In genomic region chr6:26321005-26321404, GRCh38 we compare ENCODE assay signal across 13 cellular contexts. TPM values are rescaled to one million over a fixed set of nuclear protein-coding genes. Genes with fewer than 3 reads are reported as not detected.
DNase-seq lines count a peak whose midpoint lies in the region; ATAC-seq and TF ChIP-seq lines count a peak whose summit lies in the region.
"Had no signal": no experiment of that assay in that cellular context is flagged by ENCODE, and none has a peak within 500 bp of the region (broad histone marks: within the 10 kb centered on the region; RNA-seq: fewer than 3 reads in every experiment).

No MANE protein-coding gene starts in this region.

- H3K79me2 ChIP-seq in ACC112 (ENCODE audit: control insufficient read depth, insufficient read depth, low read length, unreplicated experiment), result no peaks in the 10 kb centered on the region
- H3K79me2 ChIP-seq in Loucy (ENCODE audit: insufficient read depth, low read length), result no peaks in the 10 kb centered on the region

- POLR2A ChIA-PET in Caco-2 (lab: Charles Lee), result no interaction called here

- H3K4me1 ChIP-seq in ACC112 (ENCODE audit: control insufficient read depth, insufficient read depth, low read length, unreplicated experiment) (no peaks in the 10 kb centered on the region), Caco-2 (peaks cover 14% of the 10 kb centered on the region), Loucy (ENCODE audit: insufficient read depth, low read length, poor library complexity, severe bottlenecking) (peaks cover 11% of the 10 kb centered on the region), colonic mucosa (no peaks in the 10 kb centered on the region)

- peaks cover 26% of the 10 kb centered on the region for H3K36me3 Mint-ChIP-seq in Caco-2 (ENCODE audit: insufficient read depth, unreplicated experiment)
- no peaks in the 10 kb centered on the region for H3K36me3 Mint-ChIP-seq in activated naive CD8-positive, alpha-beta T cell treated with anti-CD3 and anti-CD28 coated beads, Interleukin-2, amount 50 U/mL, for 24 hours (ENCODE audit: low read depth)

- H3K9me2 ChIP-seq in Loucy (replicated peaks; ENCODE audit: low read depth, low read length), result no peaks in the 10 kb centered on the region

- DNase-seq in Caco-2 (no peak), colonic mucosa (no peak), medulla oblongata (ENCODE audit: extremely low spot score) (no peak)
- no peak for DNase-seq in activated naive CD8-positive, alpha-beta T cell treated with anti-CD3 and anti-CD28 coated beads, Interleukin-2, amount 50 U/mL, for 24 hours
- DNase-seq: effector memory CD4-positive, alpha-beta T cell; left colon; NCI-H2029 treated with DMSO at 0.1 percent for 48 hours; OCI-M1; T-helper 9 cell had no signal

- H3K9me3 ChIP-seq in Caco-2 (no peaks in the 10 kb centered on the region), Loucy (ENCODE audit: insufficient read depth, low read depth, low read length) (no peaks in the 10 kb centered on the region), colonic mucosa (no peaks in the 10 kb centered on the region)

- H2AFZ ChIP-seq in ACC112 (ENCODE audit: low read length, unreplicated experiment) (peak overlapping the region; percentile 35), Loucy (ENCODE audit: low read length) (no peak overlapping the region)

- CTCF ChIA-PET in Caco-2 (lab: Charles Lee), result no interaction called here

- H3F3A ChIP-seq in Loucy (ENCODE audit: low read depth), result peaks cover 14% of the 10 kb centered on the region; the same call in 1 of the 2 replicates

- no TSS peak for BruUV-seq in Caco-2 (replicated peaks; lab: Mats Ljungman, UMichigan)

- no peaks in the 10 kb centered on the region for H3K36me3 ChIP-seq in ACC112 (ENCODE audit: insufficient read depth, low read length)
- H3K36me3 ChIP-seq in Caco-2 (ENCODE audit: control insufficient read depth, insufficient read depth, low read length), result no peaks in the 10 kb centered on the region
- no peaks in the 10 kb centered on the region for H3K36me3 ChIP-seq in Loucy (ENCODE audit: insufficient read depth, low read length)
- H3K36me3 ChIP-seq in colonic mucosa, result no peaks in the 10 kb centered on the region

- H3K4me3 ChIP-seq in ACC112 (ENCODE audit: low read depth, low read length), result no peak overlapping the region; the same call in 1 of the 2 replicates
- H3K4me3 ChIP-seq in Caco-2 (ENCODE audit: low read depth, low read length), result peak overlapping the region; percentile 15; the same call in 1 of the 2 replicates
- H3K4me3 ChIP-seq in Loucy (ENCODE audit: low read length, poor library complexity, severe bottlenecking), result peak overlapping the region; percentile 91
- H3K4me3 ChIP-seq in colonic mucosa, result no peak overlapping the region

- H3K27me3 Mint-ChIP-seq in Caco-2 (ENCODE audit: insufficient read depth, unreplicated experiment), result no peaks in the 10 kb centered on the region
- H3K27me3 Mint-ChIP-seq in activated naive CD8-positive, alpha-beta T cell treated with anti-CD3 and anti-CD28 coated beads, Interleukin-2, amount 50 U/mL, for 24 hours, result peaks cover 18% of the 10 kb centered on the region

- H3K9ac ChIP-seq in Loucy (ENCODE audit: low read depth, low read length, poor library complexity, severe bottlenecking) (peak overlapping the region; percentile 74), colonic mucosa (ENCODE audit: low read depth in 2 of 2, low read length in 2 of 2) (no peak overlapping the region)

- peaks cover 32% of the 10 kb centered on the region for H3K4me1 Mint-ChIP-seq in Caco-2 (ENCODE audit: low read depth, unreplicated experiment)
- peaks cover 29% of the 10 kb centered on the region for H3K4me1 Mint-ChIP-seq in activated naive CD8-positive, alpha-beta T cell treated with anti-CD3 and anti-CD28 coated beads, Interleukin-2, amount 50 U/mL, for 24 hours

- no peak for ATAC-seq in activated naive CD8-positive, alpha-beta T cell treated with anti-CD3 and anti-CD28 coated beads, Interleukin-2, amount 50 U/mL, for 24 hours
- ATAC-seq in HG03439 (IDR thresholded peaks at IDR 0.05; ENCODE audit: unreplicated experiment), result no peak
- no peak for ATAC-seq in HG02973 (IDR thresholded peaks at IDR 0.05; ENCODE audit: unreplicated experiment)
- ATAC-seq: left colon had no signal

- peak overlapping the region; percentile 74 for H3K4me2 ChIP-seq in Loucy (ENCODE audit: low read depth, low read length, poor library complexity, severe bottlenecking)

- no peaks in the 10 kb centered on the region for H3K27me3 ChIP-seq in ACC112 (ENCODE audit: insufficient read depth, low read length)
- no peaks in the 10 kb centered on the region for H3K27me3 ChIP-seq in Caco-2 (replicated peaks; ENCODE audit: control insufficient read depth, insufficient read depth, low read length)
- H3K27me3 ChIP-seq in Loucy (ENCODE audit: insufficient read depth, low read length, poor library complexity, severe bottlenecking), result no peaks in the 10 kb centered on the region
- peaks cover 4% of the 10 kb centered on the region for H3K27me3 ChIP-seq in colonic mucosa

- no peaks in the 10 kb centered on the region for H3K9me3 Mint-ChIP-seq in Caco-2 (ENCODE audit: unreplicated experiment)
- peaks cover 2% of the 10 kb centered on the region for H3K9me3 Mint-ChIP-seq in activated naive CD8-positive, alpha-beta T cell treated with anti-CD3 and anti-CD28 coated beads, Interleukin-2, amount 50 U/mL, for 24 hours

- H3K4me3 Mint-ChIP-seq in Caco-2 (ENCODE audit: unreplicated experiment), result peak overlapping the region; percentile 57
- peak overlapping the region; percentile 86 for H3K4me3 Mint-ChIP-seq in activated naive CD8-positive, alpha-beta T cell treated with anti-CD3 and anti-CD28 coated beads, Interleukin-2, amount 50 U/mL, for 24 hours

- H4K20me1 ChIP-seq in Loucy (ENCODE audit: insufficient read depth, low read length, poor library complexity, severe bottlenecking), result no peaks in the 10 kb centered on the region

- H3K27ac ChIP-seq in ACC112 (ENCODE audit: low read depth, low read length) (peak overlapping the region; percentile 78; the same call in 1 of the 2 replicates), colonic mucosa (no peak overlapping the region)

- no peak overlapping the region for H3K27ac Mint-ChIP-seq in Caco-2 (ENCODE audit: unreplicated experiment)
- peak overlapping the region; percentile 93 for H3K27ac Mint-ChIP-seq in activated naive CD8-positive, alpha-beta T cell treated with anti-CD3 and anti-CD28 coated beads, Interleukin-2, amount 50 U/mL, for 24 hours

- no peak for TF ChIP-seq CTCF in Caco-2 (IDR thresholded peaks at IDR 0.05; ENCODE audit: insufficient read depth in 1 of 2, low read depth in 1 of 2, low read length in 1 of 2, severe bottlenecking in 1 of 2, unreplicated experiment in 1 of 2)
- no peak for TF ChIP-seq CTCF in Loucy (conservative IDR thresholded peaks at IDR 0.05; ENCODE audit: low read length)
- TF ChIP-seq CTCF in colonic mucosa (IDR thresholded peaks at IDR 0.05), result no peak

- intact Hi-C loops in Caco-2 (cut with micrococcal nuclease; ENCODE audit: unreplicated experiment), result loop anchor here (10.0 kb wide), 1 partner anchor 214 kb away; the partner anchor contains the start of gene HMGN4
- intact Hi-C loops in colonic mucosa (cut with DNase I), result no loop called here

RNA-seq across cellular contexts. Expression of gene BTN3A2, which starts 44.0 kb away (rescaled TPM):
- 2.4 and 2.5 TPM in 2 replicates for total RNA-seq in Caco-2 (2022)
- 10 to 100 TPM; 41.7 to 53.3 TPM for total RNA-seq in colonic mucosa

Comparison
In these comparisons a context has a peak if more than half of its experiments do, and no peak if none do; other contexts are left out.
1. H3K4me3 ChIP-seq: peak in Caco-2 (single experiment) and Loucy (single experiment); none in ACC112 (single experiment) and colonic mucosa (single experiment).
2. RNA of gene BTN3A2, which starts 44.0 kb away (total RNA-seq): 41.7 to 53.3 TPM in colonic mucosa; 2.4 to 2.5 TPM in Caco-2; every median in the first group is over 10 times any median in the second.